In the genomic region with DNA sequence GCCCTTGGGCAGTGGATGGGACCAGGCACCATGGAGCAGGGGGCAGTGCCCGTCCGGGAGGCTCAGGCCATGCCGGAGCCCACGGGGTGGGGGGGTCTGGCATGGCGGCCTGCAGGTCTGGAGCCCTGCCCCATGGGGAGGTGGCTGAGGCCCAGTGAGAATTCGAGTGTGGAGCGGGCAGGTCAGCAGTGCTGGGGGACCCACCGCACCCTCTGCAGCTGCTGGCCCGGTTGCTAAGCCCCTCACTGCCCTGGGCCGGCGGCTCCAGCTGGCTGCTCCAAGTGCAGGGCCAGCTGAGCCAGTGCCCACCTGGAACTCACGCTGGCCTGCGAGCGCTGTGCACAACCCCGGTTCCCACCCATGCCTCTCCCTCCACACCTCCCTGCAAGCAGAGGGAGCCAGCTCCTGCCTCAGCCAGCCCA, we compare ENCODE assay signal across 21 cellular contexts.
DNase-seq lines count a peak whose midpoint lies in the region; ATAC-seq and TF ChIP-seq lines count a peak whose summit lies in the region.
"Had no signal": no experiment of that assay in that cellular context is flagged by ENCODE, and none has a peak within 500 bp of the region (broad histone marks: within the 10 kb centered on the region; RNA-seq: fewer than 3 reads in every experiment).

No MANE protein-coding gene starts in this region.

- ATAC-seq in sciatic nerve, result peak; percentile 28
- peak; percentile 39 for ATAC-seq in stimulated activated memory B cell treated with anti-CD40 and anti-IgM and Interleukin-4, amounts not matched to agents 10 μg/mL and 1 μg/mL and 100 μg/mL, for 72 hours
- ATAC-seq: A549, GM23338, HCT116 had no signal

- intact Hi-C loops in sciatic nerve (cut with DNase I), result no loop called here

- no peaks in the 10 kb centered on the region for H3K4me1 Mint-ChIP-seq in chondrocyte (ENCODE audit: low read depth)
- H3K4me1 Mint-ChIP-seq in stimulated activated memory B cell treated with anti-CD40 and anti-IgM and Interleukin-4, amounts not matched to agents 10 μg/mL and 1 μg/mL and 100 μg/mL, for 72 hours, result no peaks in the 10 kb centered on the region
- H3K4me1 Mint-ChIP-seq: CD14-positive monocyte; CD8-positive, alpha-beta memory T cell; GM23338; H9 had no signal

- H3K27me3 Mint-ChIP-seq in chondrocyte (ENCODE audit: low read depth), result peaks cover 2% of the 10 kb centered on the region
- H3K27me3 Mint-ChIP-seq in stimulated activated memory B cell treated with anti-CD40 and anti-IgM and Interleukin-4, amounts not matched to agents 10 μg/mL and 1 μg/mL and 100 μg/mL, for 72 hours, result no peaks in the 10 kb centered on the region
- H3K27me3 Mint-ChIP-seq: CD4-positive, alpha-beta T cell; CD8-positive, alpha-beta memory T cell had no signal

- peak; percentile 86 for DNase-seq in chondrocyte (ENCODE audit: low spot score)
- DNase-seq in sciatic nerve (ENCODE audit: low spot score), result no peak
- DNase-seq in kidney glomerular epithelial cell (lab: John Stamatoyannopoulos, UW), result no peak
- DNase-seq in NCI-H345 (lab: John Stamatoyannopoulos, UW), result no peak
- no peak for DNase-seq in T-helper 1 cell
- DNase-seq: 8988T; ACHN; AML-193; BE2C; CD4-positive, alpha-beta T cell; CD8-positive, alpha-beta memory T cell; DMS 273 treated with DMSO at 0.1 percent for 48 hours; DMS79; EL; GDM1; H9 had no signal

- no peak overlapping the region for H3K27ac Mint-ChIP-seq in chondrocyte (ENCODE audit: unreplicated experiment)
- no peak overlapping the region for H3K27ac Mint-ChIP-seq in stimulated activated memory B cell treated with anti-CD40 and anti-IgM and Interleukin-4, amounts not matched to agents 10 μg/mL and 1 μg/mL and 100 μg/mL, for 72 hours
- H3K27ac Mint-ChIP-seq: CD14-positive monocyte; CD4-positive, alpha-beta T cell; CD8-positive, alpha-beta memory T cell; GM23338; H9 had no signal

- TF ChIP-seq CTCF in chondrocyte (IDR thresholded peaks at IDR 0.05), result no peak

- H3K36me3 Mint-ChIP-seq in chondrocyte (ENCODE audit: low read depth), result no peaks in the 10 kb centered on the region
- no peaks in the 10 kb centered on the region for H3K36me3 Mint-ChIP-seq in stimulated activated memory B cell treated with anti-CD40 and anti-IgM and Interleukin-4, amounts not matched to agents 10 μg/mL and 1 μg/mL and 100 μg/mL, for 72 hours
- H3K36me3 Mint-ChIP-seq: CD14-positive monocyte; CD8-positive, alpha-beta memory T cell had no signal

- no peak overlapping the region for H3K4me3 Mint-ChIP-seq in chondrocyte (ENCODE audit: unreplicated experiment)
- no peak overlapping the region for H3K4me3 Mint-ChIP-seq in stimulated activated memory B cell treated with anti-CD40 and anti-IgM and Interleukin-4, amounts not matched to agents 10 μg/mL and 1 μg/mL and 100 μg/mL, for 72 hours
- H3K4me3 Mint-ChIP-seq: CD14-positive monocyte; CD4-positive, alpha-beta T cell; CD8-positive, alpha-beta memory T cell; GM23338; H9 had no signal

- peaks cover under 1% of the 10 kb centered on the region for H3K9me3 Mint-ChIP-seq in chondrocyte (ENCODE audit: low read depth)
- H3K9me3 Mint-ChIP-seq in stimulated activated memory B cell treated with anti-CD40 and anti-IgM and Interleukin-4, amounts not matched to agents 10 μg/mL and 1 μg/mL and 100 μg/mL, for 72 hours, result peaks cover 6% of the 10 kb centered on the region
